In genomic region chr18:9095297-9096012, GRCh38 we compare ENCODE assay signal across 8 cellular contexts. TPM values are rescaled to one million over a fixed set of nuclear protein-coding genes. Genes with fewer than 3 reads are reported as not detected.
A peak's percentile ranks its signal among the peaks of the same experiment; 100 is the strongest.
DNase-seq lines count a peak whose midpoint lies in the region; ATAC-seq and TF ChIP-seq lines count a peak whose summit lies in the region.

No MANE protein-coding gene starts in this region.

- H3K79me2 ChIP-seq in SU-DHL-6 (ENCODE audit: insufficient read depth, low read length): no peaks in the 10 kb centered on the region

- peak overlapping the region; percentile 83 for H3K27ac Mint-ChIP-seq in dendritic cell treated with granulocyte-macrophage colony-stimulating factor and Interleukin-4, amounts not matched to agents 40 ng/mL and 50 ng/mL, for 4 days

- no peaks in the 10 kb centered on the region for H3F3A ChIP-seq in SU-DHL-6 (ENCODE audit: insufficient read depth)

- no peaks in the 10 kb centered on the region for H3K36me3 ChIP-seq in SU-DHL-6 (ENCODE audit: low read length)

- H3K27ac ChIP-seq in SU-DHL-6 (ENCODE audit: low read depth, low read length): 0 out of 2 replicates have a peak overlapping the region, but pooled peaks have one; percentile 12

- no peaks in the 10 kb centered on the region for H3K27me3 ChIP-seq in SU-DHL-6 (ENCODE audit: low read length)

- H3K9me2 ChIP-seq in SU-DHL-6 (replicated peaks; ENCODE audit: insufficient read depth, low read length): no peaks in the 10 kb centered on the region

- no peak overlapping the region for H3K4me3 Mint-ChIP-seq in dendritic cell treated with granulocyte-macrophage colony-stimulating factor and Interleukin-4, amounts not matched to agents 40 ng/mL and 50 ng/mL, for 4 days

- TF ChIP-seq CTCF in SU-DHL-6 (IDR thresholded peaks at IDR 0.05; ENCODE audit: insufficient read depth, low read length, poor library complexity, severe bottlenecking): no peak

- no peaks in the 10 kb centered on the region for H4K20me1 ChIP-seq in SU-DHL-6 (ENCODE audit: low read depth, low read length)

- ATAC-seq in GM19025 (IDR thresholded peaks at IDR 0.05; ENCODE audit: low read depth, unreplicated experiment) (peak; percentile 84), HG02943 (IDR thresholded peaks at IDR 0.05; ENCODE audit: low read depth, unreplicated experiment) (peak; percentile 98)

- H3K4me3 ChIP-seq in SU-DHL-6 (ENCODE audit: insufficient read depth, low read length, poor library complexity, severe bottlenecking): no peak overlapping the region

- H3K9me3 Mint-ChIP-seq in dendritic cell treated with granulocyte-macrophage colony-stimulating factor and Interleukin-4, amounts not matched to agents 40 ng/mL and 50 ng/mL, for 4 days: no peaks in the 10 kb centered on the region

- peak overlapping the region; percentile 47 for H3K4me2 ChIP-seq in SU-DHL-6 (ENCODE audit: low read depth, low read length, poor library complexity, severe bottlenecking)

- no peaks in the 10 kb centered on the region for H3K27me3 Mint-ChIP-seq in dendritic cell treated with granulocyte-macrophage colony-stimulating factor and Interleukin-4, amounts not matched to agents 40 ng/mL and 50 ng/mL, for 4 days

- peak overlapping the region; percentile 21; the same call in 1 of the 2 replicates for H3K9ac ChIP-seq in SU-DHL-6 (ENCODE audit: low read length)

- peaks cover 54% of the 10 kb centered on the region for H3K4me1 Mint-ChIP-seq in dendritic cell treated with granulocyte-macrophage colony-stimulating factor and Interleukin-4, amounts not matched to agents 40 ng/mL and 50 ng/mL, for 4 days (ENCODE audit: low read depth)

- peak; percentile 26 to 60 for DNase-seq in stimulated activated CD8-positive, alpha-beta memory T cell treated with anti-CD3 and anti-CD28 coated beads, Interleukin-7, amount 100 ng/mL, for 48 hours (ENCODE audit: extremely low read depth in 1 of 2, low read depth in 1 of 2)
- DNase-seq in globus pallidus (ENCODE audit: low spot score) (no peak), cardiac septum (ENCODE audit: low spot score) (no peak), OCI-M2 (lab: John Stamatoyannopoulos, UW; ENCODE audit: unreplicated experiment) (no peak)

- no peaks in the 10 kb centered on the region for H3K36me3 Mint-ChIP-seq in dendritic cell treated with granulocyte-macrophage colony-stimulating factor and Interleukin-4, amounts not matched to agents 40 ng/mL and 50 ng/mL, for 4 days (ENCODE audit: low read depth)

- H3K9me3 ChIP-seq in SU-DHL-6 (ENCODE audit: insufficient read depth, low read length): no peaks in the 10 kb centered on the region

- intact Hi-C loops in dendritic cell treated with granulocyte-macrophage colony-stimulating factor and Interleukin-4, amounts not matched to agents 40 ng/mL and 50 ng/mL, for 4 days (cut with micrococcal nuclease): no loop called here
- intact Hi-C loops in cardiac septum (cut with DNase I): no loop called here

- peak overlapping the region; percentile 94 for H2AFZ ChIP-seq in SU-DHL-6 (ENCODE audit: low read depth, low read length, severe bottlenecking)

RNA-seq across cellular contexts. Expression of gene NDUFV2, which starts 7.0 kb away (rescaled TPM):
- 325 TPM for total RNA-seq in cardiac septum

RNA-seq across cellular contexts. Expression of gene ANKRD12, which starts 41.1 kb away (rescaled TPM):
- 66.6 TPM for total RNA-seq in cardiac septum

Comparison
In these comparisons a context has a peak if more than half of its experiments do, and no peak if none do; other contexts are left out.
1. DNase-seq: peak in stimulated activated CD8-positive, alpha-beta memory T cell treated with anti-CD3 and anti-CD28 coated beads, Interleukin-7, amount 100 ng/mL, for 48 hours (2 of 2); none in globus pallidus (single experiment), cardiac septum (single experiment) and OCI-M2 (single experiment).